Comparison of ENCODE assay signal across 1 cellular context in the genomic region with DNA sequence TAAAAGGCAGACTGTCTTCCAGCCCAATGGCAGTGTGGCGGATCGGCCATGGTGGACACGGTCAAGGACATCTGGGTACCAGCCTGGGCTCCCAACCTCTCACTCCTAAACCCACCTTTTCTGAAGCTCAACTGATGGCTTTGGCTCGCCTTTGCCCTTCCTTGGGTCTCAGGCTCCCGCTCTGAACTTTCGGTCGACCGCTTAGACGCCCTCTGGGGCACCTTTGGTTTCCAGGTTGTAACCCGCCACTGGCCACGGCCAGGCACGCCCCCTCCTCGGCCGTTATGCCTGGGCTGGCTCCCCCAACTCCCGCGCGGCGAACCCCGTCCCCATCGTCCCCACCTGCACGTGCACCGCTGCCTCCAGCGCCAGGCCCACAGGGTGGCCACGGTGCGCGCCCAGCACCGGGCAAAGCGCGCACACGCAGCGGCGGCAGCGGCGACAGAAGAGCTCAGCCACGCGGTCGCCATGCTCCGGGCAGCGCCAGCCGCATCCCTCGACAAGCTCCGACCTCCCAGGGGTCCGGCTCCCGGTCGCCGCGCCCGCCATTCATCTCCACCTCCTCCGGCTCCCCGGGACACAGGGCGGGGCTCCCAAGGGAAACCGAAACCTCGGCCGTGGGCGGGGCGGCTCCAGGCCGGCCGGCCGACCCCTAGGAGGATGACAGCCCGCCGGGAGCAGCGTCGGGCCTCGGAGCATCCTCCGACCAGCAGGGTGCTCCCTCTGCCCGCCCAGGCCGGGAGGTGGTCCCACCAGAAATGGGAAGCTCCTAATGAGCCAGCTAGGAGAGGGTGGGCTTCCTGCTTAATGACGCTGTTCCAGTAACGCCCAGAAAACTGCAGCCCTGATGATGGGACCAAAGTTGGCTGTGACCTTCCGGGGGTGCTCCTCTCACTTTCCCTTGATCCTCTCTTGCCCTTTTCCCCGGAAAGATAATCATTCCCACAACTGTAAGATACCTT.
TF ChIP-seq lines count a peak whose summit lies in the region.

A gene with protein sequence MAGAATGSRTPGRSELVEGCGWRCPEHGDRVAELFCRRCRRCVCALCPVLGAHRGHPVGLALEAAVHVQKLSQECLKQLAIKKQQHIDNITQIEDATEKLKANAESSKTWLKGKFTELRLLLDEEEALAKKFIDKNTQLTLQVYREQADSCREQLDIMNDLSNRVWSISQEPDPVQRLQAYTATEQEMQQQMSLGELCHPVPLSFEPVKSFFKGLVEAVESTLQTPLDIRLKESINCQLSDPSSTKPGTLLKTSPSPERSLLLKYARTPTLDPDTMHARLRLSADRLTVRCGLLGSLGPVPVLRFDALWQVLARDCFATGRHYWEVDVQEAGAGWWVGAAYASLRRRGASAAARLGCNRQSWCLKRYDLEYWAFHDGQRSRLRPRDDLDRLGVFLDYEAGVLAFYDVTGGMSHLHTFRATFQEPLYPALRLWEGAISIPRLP (minus strand): TSS at position 583 of the 962 bp plus-strand sequence. CDS start 34 bp downstream, at position 549.

TF ChIP-seq in K562, 482 proteins besides CTCF, POLR2A, EP300 and RAD21 (continues in another document):
- peak in 2 of 3 experiments; percentile 70 to 71 for TF ChIP-seq YY1 (IDR thresholded peaks at IDR 0.05; ENCODE audit: borderline replicate concordance in 1 of 3, control insufficient read depth in 1 of 3, extremely low read depth in 1 of 3, insufficient read depth in 3 of 3, insufficient read length in 1 of 3, insufficient replicate concordance in 2 of 3, low read depth in 1 of 3, low read length in 2 of 3)
- TF ChIP-seq, protein P1, sequence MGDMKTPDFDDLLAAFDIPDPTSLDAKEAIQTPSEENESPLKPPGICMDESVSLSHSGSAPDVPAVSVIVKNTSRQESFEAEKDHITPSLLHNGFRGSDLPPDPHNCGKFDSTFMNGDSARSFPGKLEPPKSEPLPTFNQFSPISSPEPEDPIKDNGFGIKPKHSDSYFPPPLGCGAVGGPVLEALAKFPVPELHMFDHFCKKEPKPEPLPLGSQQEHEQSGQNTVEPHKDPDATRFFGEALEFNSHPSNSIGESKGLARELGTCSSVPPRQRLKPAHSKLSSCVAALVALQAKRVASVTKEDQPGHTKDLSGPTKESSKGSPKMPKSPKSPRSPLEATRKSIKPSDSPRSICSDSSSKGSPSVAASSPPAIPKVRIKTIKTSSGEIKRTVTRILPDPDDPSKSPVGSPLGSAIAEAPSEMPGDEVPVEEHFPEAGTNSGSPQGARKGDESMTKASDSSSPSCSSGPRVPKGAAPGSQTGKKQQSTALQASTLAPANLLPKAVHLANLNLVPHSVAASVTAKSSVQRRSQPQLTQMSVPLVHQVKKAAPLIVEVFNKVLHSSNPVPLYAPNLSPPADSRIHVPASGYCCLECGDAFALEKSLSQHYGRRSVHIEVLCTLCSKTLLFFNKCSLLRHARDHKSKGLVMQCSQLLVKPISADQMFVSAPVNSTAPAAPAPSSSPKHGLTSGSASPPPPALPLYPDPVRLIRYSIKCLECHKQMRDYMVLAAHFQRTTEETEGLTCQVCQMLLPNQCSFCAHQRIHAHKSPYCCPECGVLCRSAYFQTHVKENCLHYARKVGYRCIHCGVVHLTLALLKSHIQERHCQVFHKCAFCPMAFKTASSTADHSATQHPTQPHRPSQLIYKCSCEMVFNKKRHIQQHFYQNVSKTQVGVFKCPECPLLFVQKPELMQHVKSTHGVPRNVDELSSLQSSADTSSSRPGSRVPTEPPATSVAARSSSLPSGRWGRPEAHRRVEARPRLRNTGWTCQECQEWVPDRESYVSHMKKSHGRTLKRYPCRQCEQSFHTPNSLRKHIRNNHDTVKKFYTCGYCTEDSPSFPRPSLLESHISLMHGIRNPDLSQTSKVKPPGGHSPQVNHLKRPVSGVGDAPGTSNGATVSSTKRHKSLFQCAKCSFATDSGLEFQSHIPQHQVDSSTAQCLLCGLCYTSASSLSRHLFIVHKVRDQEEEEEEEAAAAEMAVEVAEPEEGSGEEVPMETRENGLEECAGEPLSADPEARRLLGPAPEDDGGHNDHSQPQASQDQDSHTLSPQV (IDR thresholded peaks at IDR 0.05): peak; percentile 83
- no peak for TF ChIP-seq HNRNPH1 (optimal IDR thresholded peaks at IDR 0.05; ENCODE audit: low read depth, low read length)
- TF ChIP-seq, protein P2, sequence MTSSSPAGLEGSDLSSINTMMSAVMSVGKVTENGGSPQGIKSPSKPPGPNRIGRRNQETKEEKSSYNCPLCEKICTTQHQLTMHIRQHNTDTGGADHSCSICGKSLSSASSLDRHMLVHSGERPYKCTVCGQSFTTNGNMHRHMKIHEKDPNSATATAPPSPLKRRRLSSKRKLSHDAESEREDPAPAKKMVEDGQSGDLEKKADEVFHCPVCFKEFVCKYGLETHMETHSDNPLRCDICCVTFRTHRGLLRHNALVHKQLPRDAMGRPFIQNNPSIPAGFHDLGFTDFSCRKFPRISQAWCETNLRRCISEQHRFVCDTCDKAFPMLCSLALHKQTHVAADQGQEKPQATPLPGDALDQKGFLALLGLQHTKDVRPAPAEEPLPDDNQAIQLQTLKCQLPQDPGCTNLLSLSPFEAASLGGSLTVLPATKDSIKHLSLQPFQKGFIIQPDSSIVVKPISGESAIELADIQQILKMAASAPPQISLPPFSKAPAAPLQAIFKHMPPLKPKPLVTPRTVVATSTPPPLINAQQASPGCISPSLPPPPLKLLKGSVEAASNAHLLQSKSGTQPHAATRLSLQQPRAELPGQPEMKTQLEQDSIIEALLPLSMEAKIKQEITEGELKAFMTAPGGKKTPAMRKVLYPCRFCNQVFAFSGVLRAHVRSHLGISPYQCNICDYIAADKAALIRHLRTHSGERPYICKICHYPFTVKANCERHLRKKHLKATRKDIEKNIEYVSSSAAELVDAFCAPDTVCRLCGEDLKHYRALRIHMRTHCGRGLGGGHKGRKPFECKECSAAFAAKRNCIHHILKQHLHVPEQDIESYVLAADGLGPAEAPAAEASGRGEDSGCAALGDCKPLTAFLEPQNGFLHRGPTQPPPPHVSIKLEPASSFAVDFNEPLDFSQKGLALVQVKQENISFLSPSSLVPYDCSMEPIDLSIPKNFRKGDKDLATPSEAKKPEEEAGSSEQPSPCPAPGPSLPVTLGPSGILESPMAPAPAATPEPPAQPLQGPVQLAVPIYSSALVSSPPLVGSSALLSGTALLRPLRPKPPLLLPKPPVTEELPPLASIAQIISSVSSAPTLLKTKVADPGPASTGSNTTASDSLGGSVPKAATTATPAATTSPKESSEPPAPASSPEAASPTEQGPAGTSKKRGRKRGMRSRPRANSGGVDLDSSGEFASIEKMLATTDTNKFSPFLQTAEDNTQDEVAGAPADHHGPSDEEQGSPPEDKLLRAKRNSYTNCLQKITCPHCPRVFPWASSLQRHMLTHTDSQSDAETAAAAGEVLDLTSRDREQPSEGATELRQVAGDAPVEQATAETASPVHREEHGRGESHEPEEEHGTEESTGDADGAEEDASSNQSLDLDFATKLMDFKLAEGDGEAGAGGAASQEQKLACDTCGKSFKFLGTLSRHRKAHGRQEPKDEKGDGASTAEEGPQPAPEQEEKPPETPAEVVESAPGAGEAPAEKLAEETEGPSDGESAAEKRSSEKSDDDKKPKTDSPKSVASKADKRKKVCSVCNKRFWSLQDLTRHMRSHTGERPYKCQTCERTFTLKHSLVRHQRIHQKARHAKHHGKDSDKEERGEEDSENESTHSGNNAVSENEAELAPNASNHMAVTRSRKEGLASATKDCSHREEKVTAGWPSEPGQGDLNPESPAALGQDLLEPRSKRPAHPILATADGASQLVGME (CRISPR knock-in tag; IDR thresholded peaks at IDR 0.05): peak; percentile 75; the same call in 1 of the 2 replicates
- no peak for TF ChIP-seq NR2F6 (CRISPR knock-in tag; IDR thresholded peaks at IDR 0.05)
- no peak for TF ChIP-seq GTF2E2 (tag; IDR thresholded peaks at IDR 0.05)
- TF ChIP-seq, protein P3, sequence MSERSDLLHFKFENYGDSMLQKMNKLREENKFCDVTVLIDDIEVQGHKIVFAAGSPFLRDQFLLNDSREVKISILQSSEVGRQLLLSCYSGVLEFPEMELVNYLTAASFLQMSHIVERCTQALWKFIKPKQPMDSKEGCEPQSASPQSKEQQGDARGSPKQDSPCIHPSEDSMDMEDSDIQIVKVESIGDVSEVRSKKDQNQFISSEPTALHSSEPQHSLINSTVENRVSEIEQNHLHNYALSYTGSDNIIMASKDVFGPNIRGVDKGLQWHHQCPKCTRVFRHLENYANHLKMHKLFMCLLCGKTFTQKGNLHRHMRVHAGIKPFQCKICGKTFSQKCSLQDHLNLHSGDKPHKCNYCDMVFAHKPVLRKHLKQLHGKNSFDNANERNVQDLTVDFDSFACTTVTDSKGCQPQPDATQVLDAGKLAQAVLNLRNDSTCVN (CRISPR knock-in tag; IDR thresholded peaks at IDR 0.05): no peak
- no peak for TF ChIP-seq ETV5 (CRISPR knock-in tag; IDR thresholded peaks at IDR 0.05; ENCODE audit: low read depth)
- TF ChIP-seq ZC3H8 (IDR thresholded peaks at IDR 0.05): no peak
- TF ChIP-seq DNMT1 (IDR thresholded peaks at IDR 0.05): no peak
- TF ChIP-seq, protein P4, sequence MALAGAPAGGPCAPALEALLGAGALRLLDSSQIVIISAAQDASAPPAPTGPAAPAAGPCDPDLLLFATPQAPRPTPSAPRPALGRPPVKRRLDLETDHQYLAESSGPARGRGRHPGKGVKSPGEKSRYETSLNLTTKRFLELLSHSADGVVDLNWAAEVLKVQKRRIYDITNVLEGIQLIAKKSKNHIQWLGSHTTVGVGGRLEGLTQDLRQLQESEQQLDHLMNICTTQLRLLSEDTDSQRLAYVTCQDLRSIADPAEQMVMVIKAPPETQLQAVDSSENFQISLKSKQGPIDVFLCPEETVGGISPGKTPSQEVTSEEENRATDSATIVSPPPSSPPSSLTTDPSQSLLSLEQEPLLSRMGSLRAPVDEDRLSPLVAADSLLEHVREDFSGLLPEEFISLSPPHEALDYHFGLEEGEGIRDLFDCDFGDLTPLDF (CRISPR knock-in tag; IDR thresholded peaks at IDR 0.05): 0 out of 2 replicates have a peak, but pooled peaks have one; percentile 16
- TF ChIP-seq, protein P5, sequence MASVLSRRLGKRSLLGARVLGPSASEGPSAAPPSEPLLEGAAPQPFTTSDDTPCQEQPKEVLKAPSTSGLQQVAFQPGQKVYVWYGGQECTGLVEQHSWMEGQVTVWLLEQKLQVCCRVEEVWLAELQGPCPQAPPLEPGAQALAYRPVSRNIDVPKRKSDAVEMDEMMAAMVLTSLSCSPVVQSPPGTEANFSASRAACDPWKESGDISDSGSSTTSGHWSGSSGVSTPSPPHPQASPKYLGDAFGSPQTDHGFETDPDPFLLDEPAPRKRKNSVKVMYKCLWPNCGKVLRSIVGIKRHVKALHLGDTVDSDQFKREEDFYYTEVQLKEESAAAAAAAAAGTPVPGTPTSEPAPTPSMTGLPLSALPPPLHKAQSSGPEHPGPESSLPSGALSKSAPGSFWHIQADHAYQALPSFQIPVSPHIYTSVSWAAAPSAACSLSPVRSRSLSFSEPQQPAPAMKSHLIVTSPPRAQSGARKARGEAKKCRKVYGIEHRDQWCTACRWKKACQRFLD (CRISPR knock-in tag; IDR thresholded peaks at IDR 0.05): 0 out of 2 replicates have a peak, but pooled peaks have one; percentile 48
- peak; percentile 82; the same call in 1 of the 2 replicates for TF ChIP-seq NR1H2 (CRISPR knock-in tag; IDR thresholded peaks at IDR 0.05)
- no peak for TF ChIP-seq ZNF133 (CRISPR knock-in tag; IDR thresholded peaks at IDR 0.05)
- no peak for TF ChIP-seq RFX5 (IDR thresholded peaks at IDR 0.05; ENCODE audit: low read depth, low read length)
- peak; percentile 71; the same call in 1 of the 2 replicates for TF ChIP-seq ZFX (CRISPR knock-in tag; IDR thresholded peaks at IDR 0.05)
- TF ChIP-seq PHF8 (IDR thresholded peaks at IDR 0.05; ENCODE audit: borderline replicate concordance, low read length): peak; percentile 59; the same call in 1 of the 2 replicates
- TF ChIP-seq, protein P6, sequence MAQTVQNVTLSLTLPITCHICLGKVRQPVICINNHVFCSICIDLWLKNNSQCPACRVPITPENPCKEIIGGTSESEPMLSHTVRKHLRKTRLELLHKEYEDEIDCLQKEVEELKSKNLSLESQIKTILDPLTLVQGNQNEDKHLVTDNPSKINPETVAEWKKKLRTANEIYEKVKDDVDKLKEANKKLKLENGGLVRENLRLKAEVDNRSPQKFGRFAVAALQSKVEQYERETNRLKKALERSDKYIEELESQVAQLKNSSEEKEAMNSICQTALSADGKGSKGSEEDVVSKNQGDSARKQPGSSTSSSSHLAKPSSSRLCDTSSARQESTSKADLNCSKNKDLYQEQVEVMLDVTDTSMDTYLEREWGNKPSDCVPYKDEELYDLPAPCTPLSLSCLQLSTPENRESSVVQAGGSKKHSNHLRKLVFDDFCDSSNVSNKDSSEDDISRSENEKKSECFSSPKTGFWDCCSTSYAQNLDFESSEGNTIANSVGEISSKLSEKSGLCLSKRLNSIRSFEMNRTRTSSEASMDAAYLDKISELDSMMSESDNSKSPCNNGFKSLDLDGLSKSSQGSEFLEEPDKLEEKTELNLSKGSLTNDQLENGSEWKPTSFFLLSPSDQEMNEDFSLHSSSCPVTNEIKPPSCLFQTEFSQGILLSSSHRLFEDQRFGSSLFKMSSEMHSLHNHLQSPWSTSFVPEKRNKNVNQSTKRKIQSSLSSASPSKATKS (CRISPR knock-in tag; IDR thresholded peaks at IDR 0.05): no peak
- TF ChIP-seq MYBL2 (IDR thresholded peaks at IDR 0.05; ENCODE audit: low read depth): no peak
- TF ChIP-seq MYBL2 (CRISPR knock-in tag; IDR thresholded peaks at IDR 0.05; ENCODE audit: borderline replicate concordance): no peak
- TF ChIP-seq, protein P7, sequence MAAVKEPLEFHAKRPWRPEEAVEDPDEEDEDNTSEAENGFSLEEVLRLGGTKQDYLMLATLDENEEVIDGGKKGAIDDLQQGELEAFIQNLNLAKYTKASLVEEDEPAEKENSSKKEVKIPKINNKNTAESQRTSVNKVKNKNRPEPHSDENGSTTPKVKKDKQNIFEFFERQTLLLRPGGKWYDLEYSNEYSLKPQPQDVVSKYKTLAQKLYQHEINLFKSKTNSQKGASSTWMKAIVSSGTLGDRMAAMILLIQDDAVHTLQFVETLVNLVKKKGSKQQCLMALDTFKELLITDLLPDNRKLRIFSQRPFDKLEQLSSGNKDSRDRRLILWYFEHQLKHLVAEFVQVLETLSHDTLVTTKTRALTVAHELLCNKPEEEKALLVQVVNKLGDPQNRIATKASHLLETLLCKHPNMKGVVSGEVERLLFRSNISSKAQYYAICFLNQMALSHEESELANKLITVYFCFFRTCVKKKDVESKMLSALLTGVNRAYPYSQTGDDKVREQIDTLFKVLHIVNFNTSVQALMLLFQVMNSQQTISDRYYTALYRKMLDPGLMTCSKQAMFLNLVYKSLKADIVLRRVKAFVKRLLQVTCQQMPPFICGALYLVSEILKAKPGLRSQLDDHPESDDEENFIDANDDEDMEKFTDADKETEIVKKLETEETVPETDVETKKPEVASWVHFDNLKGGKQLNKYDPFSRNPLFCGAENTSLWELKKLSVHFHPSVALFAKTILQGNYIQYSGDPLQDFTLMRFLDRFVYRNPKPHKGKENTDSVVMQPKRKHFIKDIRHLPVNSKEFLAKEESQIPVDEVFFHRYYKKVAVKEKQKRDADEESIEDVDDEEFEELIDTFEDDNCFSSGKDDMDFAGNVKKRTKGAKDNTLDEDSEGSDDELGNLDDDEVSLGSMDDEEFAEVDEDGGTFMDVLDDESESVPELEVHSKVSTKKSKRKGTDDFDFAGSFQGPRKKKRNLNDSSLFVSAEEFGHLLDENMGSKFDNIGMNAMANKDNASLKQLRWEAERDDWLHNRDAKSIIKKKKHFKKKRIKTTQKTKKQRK (IDR thresholded peaks at IDR 0.05; ENCODE audit: borderline replicate concordance, low read depth, low read length): no peak
